Comparison of ENCODE assay signal across 8 cellular contexts in the genomic region with DNA sequence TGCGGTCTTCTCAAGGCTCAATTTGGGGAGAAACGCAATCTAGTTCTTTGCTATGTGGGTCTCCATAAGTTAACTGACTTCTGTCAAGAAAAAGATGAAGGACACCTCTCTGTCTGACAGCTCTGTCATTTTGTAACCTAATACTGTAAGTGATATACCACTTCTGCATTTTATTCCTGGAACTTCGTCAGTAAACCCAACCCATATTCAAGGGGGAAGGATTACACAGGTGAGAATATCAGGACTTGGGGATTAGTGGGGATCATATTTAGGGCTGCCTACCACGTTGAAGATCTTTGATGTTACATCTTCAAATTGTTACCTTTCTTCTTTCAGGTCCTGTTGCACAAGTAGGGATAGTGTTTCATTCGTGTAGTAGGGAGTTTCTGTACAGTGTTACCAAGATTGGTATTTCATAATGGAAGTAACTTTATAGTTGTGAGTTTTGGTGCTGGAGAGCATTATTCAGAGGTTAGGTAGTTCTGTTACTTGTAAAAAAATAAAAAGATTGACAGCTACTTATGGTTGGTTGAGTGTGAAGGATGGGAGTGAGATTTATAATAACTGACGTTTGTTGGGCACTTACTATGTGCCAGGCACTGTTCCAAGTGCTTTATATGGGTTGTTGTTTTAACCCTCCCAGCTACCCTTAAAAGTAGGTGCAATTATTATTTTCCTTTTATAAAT. TPM values are rescaled to one million over a fixed set of nuclear protein-coding genes. Genes with fewer than 3 reads are reported as not detected.
DNase-seq lines count a peak whose midpoint lies in the region; ATAC-seq and TF ChIP-seq lines count a peak whose summit lies in the region.

No MANE protein-coding gene starts in this region.

- H3K79me2 ChIP-seq in KMS-11 (ENCODE audit: insufficient read depth, low read depth) (peaks cover 23% of the 10 kb centered on the region; the same call in 1 of the 2 replicates), neural progenitor cell (ENCODE audit: low read depth) (peaks cover 53% of the 10 kb centered on the region)

- DNase-seq in MCF 10A (ENCODE audit: unreplicated experiment) = no peak
- no peak for DNase-seq in neural progenitor cell (ENCODE audit: low spot score)
- no peak for DNase-seq in SHP77 treated with DMSO at 0.1 percent for 48 hours (lab: John Stamatoyannopoulos, UW)
- no peak for DNase-seq in stimulated activated CD4-positive, alpha-beta T cell treated with anti-CD3 and anti-CD28 coated beads, Interleukin-12 subunit alpha, Interleukin-12 subunit beta, amount 100 ng/mL, for 4 hours

- H3K27me3 ChIP-seq in KMS-11 (ENCODE audit: insufficient read depth, low read depth) (no peaks in the 10 kb centered on the region), neural progenitor cell (no peaks in the 10 kb centered on the region)

- no peaks in the 10 kb centered on the region for H3K27me3 Mint-ChIP-seq in MCF 10A (ENCODE audit: insufficient read depth, unreplicated experiment)
- no peaks in the 10 kb centered on the region for H3K27me3 Mint-ChIP-seq in neural progenitor cell (ENCODE audit: insufficient read depth, low read depth)

- no peaks in the 10 kb centered on the region for H3K9me3 ChIP-seq in neural progenitor cell (ENCODE audit: low read depth)

- no TSS peak for BruUV-seq in MCF 10A (replicated peaks; lab: Mats Ljungman, UMichigan)

- no peak overlapping the region for H3K27ac ChIP-seq in KMS-11
- no peak overlapping the region for H3K27ac ChIP-seq in neural progenitor cell

- H3K4me3 Mint-ChIP-seq in MCF 10A (ENCODE audit: unreplicated experiment) = peak overlapping the region; percentile 80
- peak overlapping the region; percentile 91 for H3K4me3 Mint-ChIP-seq in neural progenitor cell

- POLR2A ChIA-PET in MCF 10A (lab: Yijun Ruan, JAX) = interaction anchor here (0.6 to 2.1 kb wide), 7 partner anchors 9 to 809 kb away, joined by 3 to 17 read pairs (median 4); a partner anchor contains a TSS

- H3K36me3 Mint-ChIP-seq in MCF 10A (ENCODE audit: insufficient read depth, unreplicated experiment) = peaks cover 5% of the 10 kb centered on the region
- no peaks in the 10 kb centered on the region for H3K36me3 Mint-ChIP-seq in neural progenitor cell

- H3K4me1 Mint-ChIP-seq in MCF 10A (ENCODE audit: insufficient read depth, unreplicated experiment) (peaks cover 30% of the 10 kb centered on the region), neural progenitor cell (peaks cover 25% of the 10 kb centered on the region)

- H3K4me1 ChIP-seq in KMS-11 (ENCODE audit: low read depth, poor library complexity, severe bottlenecking) (peaks cover 15% of the 10 kb centered on the region), neural progenitor cell (peaks cover 9% of the 10 kb centered on the region)

- H3K27ac Mint-ChIP-seq in MCF 10A (ENCODE audit: low read depth, unreplicated experiment) (no peak overlapping the region), neural progenitor cell (no peak overlapping the region)

- peaks cover 11% of the 10 kb centered on the region for H3F3A ChIP-seq in neural progenitor cell (ENCODE audit: low read depth)

- CTCF ChIA-PET in MCF 10A (lab: Yijun Ruan, JAX) = interaction anchor here (0.6 to 3.7 kb wide), 2 partner anchors 90 to 798 kb away, joined by 4 to 30 read pairs; no protein-coding TSS in a partner anchor

- H3K4me3 ChIP-seq in GM08714 (ENCODE audit: low read length) (peak overlapping the region; percentile 95), KMS-11 (IDR thresholded peaks at IDR 0.05; ENCODE audit: insufficient read depth, low read depth, low read length) (no peak overlapping the region), neural progenitor cell (peak overlapping the region; percentile 82)

- intact Hi-C loops in MCF 10A (cut with micrococcal nuclease) = no loop called here

- H3K4me2 ChIP-seq in KMS-11 (peak overlapping the region; percentile 80), neural progenitor cell (peak overlapping the region; percentile 97)

- H3K36me3 ChIP-seq in KMS-11 (ENCODE audit: insufficient read depth) (no peaks in the 10 kb centered on the region), neural progenitor cell (peaks cover 4% of the 10 kb centered on the region)

- H2AFZ ChIP-seq in KMS-11 (ENCODE audit: low read depth) = no peak overlapping the region
- H2AFZ ChIP-seq in neural progenitor cell (replicated peaks) = no peak overlapping the region

- H4K20me1 ChIP-seq in KMS-11 (ENCODE audit: insufficient read depth) = no peaks in the 10 kb centered on the region
- H4K20me1 ChIP-seq in neural progenitor cell (ENCODE audit: low read depth) = peaks cover 58% of the 10 kb centered on the region

- TF ChIP-seq CTCF in KMS-11 (conservative IDR thresholded peaks at IDR 0.05; ENCODE audit: low read depth, low read length) = no peak
- TF ChIP-seq CTCF in MCF 10A (IDR thresholded peaks at IDR 0.05; ENCODE audit: unreplicated experiment) = no peak
- no peak for TF ChIP-seq CTCF in neural progenitor cell (IDR thresholded peaks at IDR 0.05)

- ATAC-seq in HG02642 (IDR thresholded peaks at IDR 0.05; ENCODE audit: poor library complexity, unreplicated experiment) = no peak
- no peak for ATAC-seq in GM19035 (IDR thresholded peaks at IDR 0.05; ENCODE audit: unreplicated experiment)

- H3K9me3 Mint-ChIP-seq in MCF 10A (ENCODE audit: unreplicated experiment) = no peaks in the 10 kb centered on the region
- H3K9me3 Mint-ChIP-seq in neural progenitor cell = no peaks in the 10 kb centered on the region

- H3K9ac ChIP-seq in KMS-11 (no peak overlapping the region), neural progenitor cell (no peak overlapping the region)

RNA-seq across cellular contexts. Expression of a gene that starts 1.6 kb away (rescaled TPM):
- total RNA-seq in MCF 10A (2022) (19.8 and 20.8 TPM in 2 replicates), neural progenitor cell (ENCODE audit: low replicate concordance) (20.9 and 30.7 TPM in 2 replicates)
